20 cellular contexts compared by ENCODE assay signal in the genomic region with DNA sequence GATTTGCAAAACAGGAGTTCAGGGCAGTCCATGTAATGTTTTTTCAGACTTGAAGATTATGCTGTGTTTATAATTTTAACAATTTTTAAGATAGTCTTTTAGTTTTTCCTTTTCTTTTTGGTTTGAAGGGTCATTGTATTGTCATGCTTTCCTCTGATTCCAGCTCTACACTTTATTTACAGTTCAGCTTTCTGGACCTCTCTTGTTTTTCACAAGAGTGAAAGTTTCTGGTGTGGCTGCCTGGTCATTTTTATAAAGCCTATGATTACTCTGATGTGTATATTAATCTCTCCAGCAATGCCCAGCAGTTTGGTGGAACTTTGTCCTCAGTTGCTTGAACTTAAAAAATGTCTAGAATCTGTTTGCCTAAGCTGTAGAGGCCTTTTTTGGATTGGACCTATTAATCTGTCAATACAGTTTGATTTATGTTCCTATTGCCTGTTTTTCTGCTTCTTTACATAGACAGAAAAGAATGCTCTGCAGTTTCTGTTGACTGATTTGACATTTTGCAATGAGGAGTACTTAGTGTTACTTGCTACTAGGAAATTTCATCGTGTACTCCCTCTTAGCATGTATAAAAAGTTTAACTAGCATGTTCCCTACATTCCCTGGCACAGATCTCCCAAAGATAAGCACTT. TPM values are rescaled to one million over a fixed set of nuclear protein-coding genes. Genes with fewer than 3 reads are reported as not detected.
"Had no signal": no experiment of that assay in that cellular context is flagged by ENCODE, and none has a peak within 500 bp of the region (broad histone marks: within the 10 kb centered on the region; RNA-seq: fewer than 3 reads in every experiment).

No MANE protein-coding gene starts in this region.

- H3K27ac Mint-ChIP-seq: activated naive CD8-positive, alpha-beta T cell treated with anti-CD3 and anti-CD28 coated beads, Interleukin-2, amount 10 ng/mL, durations not matched to agents 7 days and 5 days; activated T-helper 1 cell treated with anti-CD3 and anti-CD28 coated beads, Interleukin-12 subunit alpha, Interleukin-12 subunit beta, Interleukin-2, Interleukin-4 antibody, amounts not matched to agents 30 ng/mL and 10 ng/mL and 1 ng/mL, durations not matched to agents 14 hours and 24 hours and 36 hours; stimulated activated naive B cell treated with anti-CD40 and anti-IgM and Interleukin-4, amounts not matched to agents 10 μg/mL and 1 μg/mL and 100 μg/mL, for 72 hours; T-helper 2 cell treated with Interferon-gamma antibody and Interleukin-4, amounts not matched to agents 5 μg/mL and 100 μg/mL, for 36 hours had no signal

- H3K36me3 ChIP-seq: tibial nerve had no signal

- DNase-seq: activated naive CD8-positive, alpha-beta T cell treated with anti-CD3 and anti-CD28 coated beads, Interleukin-2, amount 10 ng/mL, durations not matched to agents 7 days and 5 days; aorta; dermis blood vessel endothelial cell; hypothalamus; kidney; stimulated activated CD4-positive, alpha-beta T cell treated with anti-CD3 and anti-CD28 coated beads, Interleukin-4, amount 100 ng/mL, for 1 hour; stimulated activated naive B cell treated with anti-CD40 and anti-IgM and Interleukin-4, amounts not matched to agents 10 μg/mL and 1 μg/mL and 100 μg/mL, for 72 hours; substantia nigra had no signal

- H3K4me3 Mint-ChIP-seq: activated naive CD8-positive, alpha-beta T cell treated with anti-CD3 and anti-CD28 coated beads, Interleukin-2, amount 10 ng/mL, durations not matched to agents 7 days and 5 days; activated T-helper 1 cell treated with anti-CD3 and anti-CD28 coated beads, Interleukin-12 subunit alpha, Interleukin-12 subunit beta, Interleukin-2, Interleukin-4 antibody, amounts not matched to agents 30 ng/mL and 10 ng/mL and 1 ng/mL, durations not matched to agents 14 hours and 24 hours and 36 hours; neural crest cell; stimulated activated naive B cell treated with anti-CD40 and anti-IgM and Interleukin-4, amounts not matched to agents 10 μg/mL and 1 μg/mL and 100 μg/mL, for 72 hours; T-helper 2 cell treated with Interferon-gamma antibody and Interleukin-4, amounts not matched to agents 5 μg/mL and 100 μg/mL, for 36 hours had no signal

- H3K4me1 Mint-ChIP-seq: neural crest cell; stimulated activated naive B cell treated with anti-CD40 and anti-IgM and Interleukin-4, amounts not matched to agents 10 μg/mL and 1 μg/mL and 100 μg/mL, for 72 hours had no signal

- H3K9me3 ChIP-seq: tibial nerve had no signal

- H3K36me3 Mint-ChIP-seq: stimulated activated naive B cell treated with anti-CD40 and anti-IgM and Interleukin-4, amounts not matched to agents 10 μg/mL and 1 μg/mL and 100 μg/mL, for 72 hours had no signal

- H3K4me3 ChIP-seq: tibial nerve had no signal

- ATAC-seq: activated CD4-positive, CD25-positive, alpha-beta regulatory T cell treated with anti-CD3 and anti-CD28 coated beads, Interleukin-2, amount 50 U/mL, for 24 hours; stimulated activated naive B cell treated with anti-CD40 and anti-IgM and Interleukin-4, amounts not matched to agents 10 μg/mL and 1 μg/mL and 100 μg/mL, for 72 hours had no signal

- H3K27me3 ChIP-seq: tibial nerve had no signal

- H3K27me3 Mint-ChIP-seq: stimulated activated naive B cell treated with anti-CD40 and anti-IgM and Interleukin-4, amounts not matched to agents 10 μg/mL and 1 μg/mL and 100 μg/mL, for 72 hours had no signal

- H3K9me3 Mint-ChIP-seq: stimulated activated naive B cell treated with anti-CD40 and anti-IgM and Interleukin-4, amounts not matched to agents 10 μg/mL and 1 μg/mL and 100 μg/mL, for 72 hours had no signal

RNA-seq across cellular contexts. Expression of a gene that starts 52.2 kb away (rescaled TPM):
- total RNA-seq: cerebellum, dermis blood vessel endothelial cell, epithelial cell of proximal tubule, lower leg skin, myocyte, neural crest cell, osteoblast, pulmonary artery endothelial cell, skeletal muscle tissue, tibial nerve had no signal
- polyA plus RNA-seq: aorta had no signal
